ENCODE assay signal across 8 cellular contexts in the genomic region with DNA sequence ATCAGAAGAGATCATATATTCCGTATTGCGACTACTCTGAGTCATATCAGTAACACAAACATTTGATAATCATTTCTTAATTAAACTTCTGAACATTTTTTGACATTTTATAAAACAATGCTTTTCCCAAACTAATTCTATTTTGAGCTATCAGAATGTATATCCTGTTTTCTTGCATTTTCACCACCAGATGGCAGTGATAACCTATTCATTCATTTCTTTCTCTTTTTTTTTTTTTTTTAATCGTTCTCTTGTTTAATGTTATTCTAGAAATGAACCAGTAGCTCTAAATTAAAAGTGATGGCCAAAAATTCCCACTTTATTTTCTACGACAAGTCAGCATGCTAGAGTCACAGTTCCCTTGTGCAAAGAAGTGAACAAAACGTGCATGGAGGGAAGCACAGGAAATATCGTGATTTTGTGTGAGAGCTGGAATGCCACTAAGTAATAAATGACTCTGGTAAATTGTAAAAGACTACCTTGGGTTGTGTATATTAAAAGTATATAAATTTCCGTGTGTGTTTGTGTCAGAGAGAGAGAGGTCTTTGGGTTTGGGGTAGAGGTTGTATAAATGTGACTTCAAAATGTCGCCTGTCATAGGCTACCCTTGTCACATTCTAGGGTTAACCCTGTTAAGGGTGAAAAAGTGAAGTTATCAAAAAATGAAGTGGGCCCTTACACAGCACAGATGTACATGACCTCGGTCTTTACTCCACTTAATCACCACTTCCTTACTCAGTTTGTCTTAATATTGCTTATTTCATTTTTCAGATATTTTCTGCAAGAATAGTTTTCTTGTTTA. TPM values are rescaled to one million over a fixed set of nuclear protein-coding genes. Genes with fewer than 3 reads are reported as not detected.
DNase-seq lines count a peak whose midpoint lies in the region; ATAC-seq, FAIRE-seq and TF ChIP-seq lines count a peak whose summit lies in the region.

No MANE protein-coding gene starts in this region.

- H3K27me3 ChIP-seq in H1 (replicated peaks in 1 of 4; ENCODE audit: control insufficient read depth in 3 of 4, extremely low read depth in 1 of 4, insufficient read depth in 3 of 4, low read length in 3 of 4), result no peaks in the 10 kb centered on the region

- no peak for ATAC-seq in HG02870 (IDR thresholded peaks at IDR 0.05; ENCODE audit: unreplicated experiment)

- H4K91ac ChIP-seq in H1 (replicated peaks; ENCODE audit: insufficient read length, low read length), result no peak overlapping the region

- no peak overlapping the region for H3K4me3 Mint-ChIP-seq in neural crest cell

- WGBS in H1 (ENCODE audit: extremely low coverage in 1 of 2, insufficient coverage in 1 of 2, insufficient read length in 1 of 2, insufficient replicate concordance in 2 of 2, low coverage in 1 of 2, low lambda C conversion rate in 2 of 2, missing lambda C conversion rate in 1 of 2), 2 experiments, result 41% methylated on average over 9 of the region's 9 CpGs; no CpG with 5 or more reads in 1 of the 2 experiments

- peaks cover 2% of the 10 kb centered on the region for H3K27me3 Mint-ChIP-seq in neural crest cell (ENCODE audit: low read depth)

- TF ChIP-seq CTCF in H1 (IDR thresholded peaks at IDR 0.05; ENCODE audit: control extremely low read depth in 1 of 3, insufficient read depth in 1 of 3, low read depth in 1 of 3, low read length in 3 of 3) (peak in 2 of 3 experiments; percentile 27 to 34; a peak in 2 of 4 replicates), neural crest cell (conservative IDR thresholded peaks at IDR 0.05) (peak; percentile 97)

- peaks cover 0 to 4% (median 0%) of the 10 kb centered on the region in 4 experiments; a peak in 1 of 7 replicates for H3K4me1 ChIP-seq in H1 (replicated peaks in 1 of 4; ENCODE audit: control insufficient read depth in 3 of 4, insufficient read depth in 4 of 4, low read length in 3 of 4)

- H3K9ac ChIP-seq in H1 (replicated peaks in 1 of 4; ENCODE audit: extremely low read depth in 1 of 4, low read depth in 3 of 4, low read length in 3 of 4), result no peak overlapping the region

- H2BK5ac ChIP-seq in H1 (ENCODE audit: low read depth, low read length), result no peak overlapping the region

- no peak overlapping the region for H2BK20ac ChIP-seq in H1 (ENCODE audit: low read length)

- no peak overlapping the region for H3K27ac Mint-ChIP-seq in neural crest cell (ENCODE audit: unreplicated experiment)

- no peak overlapping the region for H3K4ac ChIP-seq in H1 (replicated peaks; ENCODE audit: insufficient read length, low read depth, low read length)

- H3K4me3 ChIP-seq in H1 (ENCODE audit: extremely low read depth in 1 of 4, insufficient read depth in 2 of 4, low read depth in 3 of 4, low read length in 4 of 4), result no peak overlapping the region

- H3K56ac ChIP-seq in H1 (replicated peaks; ENCODE audit: insufficient read length, low read depth, low read length), result no peak overlapping the region

- no peak overlapping the region for H2BK12ac ChIP-seq in H1 (ENCODE audit: low read depth, low read length)

- no peak for TF ChIP-seq EP300 in H1 (IDR thresholded peaks at IDR 0.05; ENCODE audit: borderline replicate concordance in 1 of 2, low read depth in 2 of 2, low read length in 2 of 2)

- POLR2A ChIA-PET in H1 (lab: Charles Lee; ENCODE audit: partially characterized antibody), result interaction anchor here (0.9 kb wide), 1 partner anchor 292 kb away, joined by 6 read pairs; no protein-coding TSS in a partner anchor

- no peak overlapping the region for H3K14ac ChIP-seq in H1 (ENCODE audit: insufficient read length)

- DNase-seq in NCI-H748 treated with DMSO at 0.1 percent for 48 hours (lab: John Stamatoyannopoulos, UW), result peak; percentile 2
- DNase-seq in NCI-H748 (lab: John Stamatoyannopoulos, UW; ENCODE audit: unreplicated experiment), result no peak
- peak; percentile 27 for DNase-seq in NCI-H345 (lab: John Stamatoyannopoulos, UW)
- no peak for DNase-seq in H1 (ENCODE audit: low read depth in 1 of 2, low spot score in 2 of 2)
- DNase-seq in neural crest cell (ENCODE audit: low read depth, low spot score), result no peak
- DNase-seq in NK-92 (lab: John Stamatoyannopoulos, UW; ENCODE audit: unreplicated experiment), result no peak
- DNase-seq in NCI-H226, result no peak

- H2BK15ac ChIP-seq in H1 (ENCODE audit: low read length), result no peak overlapping the region

- no peak overlapping the region for H2BK120ac ChIP-seq in H1 (replicated peaks; ENCODE audit: low read depth, low read length)

- H3K27ac ChIP-seq in H1 (ENCODE audit: low read depth, low read length), result no peak overlapping the region

- H3K9me3 ChIP-seq in H1 (ENCODE audit: insufficient read depth in 2 of 2, low read depth in 1 of 2, low read length in 1 of 2), result no peaks in the 10 kb centered on the region

- H3K79me1 ChIP-seq in H1 (ENCODE audit: low read depth, low read length), result no peaks in the 10 kb centered on the region

- H3K4me1 Mint-ChIP-seq in neural crest cell, result peaks cover 4% of the 10 kb centered on the region

- H3K36me3 Mint-ChIP-seq in neural crest cell (ENCODE audit: low read depth), result no peaks in the 10 kb centered on the region

- H2AFZ ChIP-seq in H1 (ENCODE audit: low read length), result no peak overlapping the region

- peak in 1 of 2 experiments; percentile 70; a peak in 3 of 4 replicates for TF ChIP-seq RAD21 in H1 (IDR thresholded peaks at IDR 0.05 in 1 of 2, conservative IDR thresholded peaks at IDR 0.05 in 1 of 2; ENCODE audit: low read depth in 2 of 2, low read length in 2 of 2)

- no peaks in the 10 kb centered on the region for H4K20me1 ChIP-seq in H1 (replicated peaks in 1 of 2; ENCODE audit: control insufficient read depth in 1 of 2, insufficient read depth in 2 of 2, low read length in 2 of 2)

- no peak for TF ChIP-seq POLR2A in H1 (IDR thresholded peaks at IDR 0.05; ENCODE audit: control extremely low read depth in 1 of 2, low read depth in 2 of 2, low read length in 2 of 2)

- no peaks in the 10 kb centered on the region for H3K23me2 ChIP-seq in H1 (ENCODE audit: low read depth, low read length)

- H3K18ac ChIP-seq in H1 (ENCODE audit: extremely low read depth, low read length), result no peak overlapping the region

- no peaks in the 10 kb centered on the region for H3K9me3 Mint-ChIP-seq in neural crest cell

- H2AK5ac ChIP-seq in H1 (ENCODE audit: low read depth, low read length), result no peak overlapping the region

- H4K5ac ChIP-seq in H1 (ENCODE audit: insufficient read length, low read depth, low read length), result no peak overlapping the region

- no peak for FAIRE-seq in H1 (lab: Jason Lieb, UNC)

- no peaks in the 10 kb centered on the region for H3K79me2 ChIP-seq in H1 (ENCODE audit: control insufficient read depth in 1 of 2, insufficient read depth in 2 of 2, low read length in 2 of 2)

- no peak overlapping the region for H4K8ac ChIP-seq in H1 (ENCODE audit: extremely low read depth, insufficient read depth, low read length)

- H3K4me2 ChIP-seq in H1 (ENCODE audit: insufficient read depth in 1 of 2, low read depth in 2 of 2, low read length in 2 of 2), result no peak overlapping the region

- H3K36me3 ChIP-seq in H1 (ENCODE audit: control insufficient read depth in 2 of 4, insufficient read depth in 4 of 4, low read length in 3 of 4), result no peaks in the 10 kb centered on the region

- H3K23ac ChIP-seq in H1 (ENCODE audit: insufficient read length), result no peak overlapping the region

- CTCF ChIA-PET in H1 (lab: Charles Lee; ENCODE audit: partially characterized antibody), result interaction anchor here (0.6 to 5.4 kb wide), 37 partner anchors 7 to 1129 kb away, joined by 3 to 73 read pairs (median 4); no protein-coding TSS in a partner anchor

TF ChIP-seq in H1, 55 proteins besides CTCF, POLR2A, EP300 and RAD21:
- TF ChIP-seq YY1 (IDR thresholded peaks at IDR 0.05; ENCODE audit: low read depth, low read length) (no peak), SAP30 (IDR thresholded peaks at IDR 0.05; ENCODE audit: insufficient read depth, insufficient replicate concordance, low read length) (no peak), HDAC2 (IDR thresholded peaks at IDR 0.05; ENCODE audit: borderline replicate concordance in 1 of 2, low read depth in 2 of 2, low read length in 2 of 2) (no peak), BACH1 (IDR thresholded peaks at IDR 0.05; ENCODE audit: low read length) (no peak), CTBP2 (IDR thresholded peaks at IDR 0.05; ENCODE audit: borderline replicate concordance, insufficient read depth, insufficient read length, low read length) (no peak), GTF2F1 (IDR thresholded peaks at IDR 0.05; ENCODE audit: borderline replicate concordance, low read depth, low read length) (no peak), GABPA (IDR thresholded peaks at IDR 0.05; ENCODE audit: borderline replicate concordance, insufficient read depth, low read length) (no peak), NANOG (IDR thresholded peaks at IDR 0.05; ENCODE audit: insufficient read depth, low read depth, low read length, poor library complexity, severe bottlenecking) (no peak), RNF2 (IDR thresholded peaks at IDR 0.05; ENCODE audit: borderline replicate concordance, low read depth, low read length, missing control alignments, poor library complexity, severe bottlenecking) (no peak), SP1 (IDR thresholded peaks at IDR 0.05; ENCODE audit: low read depth, low read length) (no peak), CHD2 (IDR thresholded peaks at IDR 0.05; ENCODE audit: low read length) (no peak), NRF1 (IDR thresholded peaks at IDR 0.05; ENCODE audit: low read depth, low read length) (no peak), SUZ12 (IDR thresholded peaks at IDR 0.05; ENCODE audit: low read length) (no peak), CBX8 (IDR thresholded peaks at IDR 0.05; ENCODE audit: borderline replicate concordance, low read depth, low read length) (no peak), HDAC6 (IDR thresholded peaks at IDR 0.05; ENCODE audit: low read depth, low read length) (no peak), FOSL1 (IDR thresholded peaks at IDR 0.05; ENCODE audit: insufficient read depth, low read depth, low read length) (no peak)
- TF ChIP-seq, protein P1, sequence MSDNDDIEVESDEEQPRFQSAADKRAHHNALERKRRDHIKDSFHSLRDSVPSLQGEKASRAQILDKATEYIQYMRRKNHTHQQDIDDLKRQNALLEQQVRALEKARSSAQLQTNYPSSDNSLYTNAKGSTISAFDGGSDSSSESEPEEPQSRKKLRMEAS (IDR thresholded peaks at IDR 0.05), result no peak

RNA-seq across cellular contexts. Expression of a gene that starts 40.4 kb away (rescaled TPM):
- 1,716 and 1,781 TPM in 2 replicates for total RNA-seq in H1 (2021; fragmentation: NEBNext Ultra II Directional; extraction: Animal tissue kit (Norgen Biotek cat#: 25700))
- 616 and 1,177 TPM in 2 replicates for polyA plus RNA-seq in H1 (2011; rRNA removed)
- 1,593 TPM for polyA plus RNA-seq in H1 (2011; cell fraction: cytosol; rRNA removed)
- 241 TPM for polyA plus RNA-seq in H1 (2011; cell fraction: nucleus; rRNA removed)
- 1,610 to 2,553 TPM (median 1,765 TPM) in 4 replicates for polyA plus RNA-seq in H1 (2012, experiment 1 of 2)
- 308 TPM for polyA plus RNA-seq in H1 (2012, experiment 2 of 2)
- polyA plus RNA-seq in H1 (2013, experiment 1 of 2), result 694 TPM
- polyA plus RNA-seq in H1 (2013, experiment 2 of 2), result 730 TPM
- 935 and 1,173 TPM in 2 replicates for polyA minus RNA-seq in H1 (2011; rRNA and poly(A)+ RNA removed)
- polyA minus RNA-seq in H1 (2011; cell fraction: cytosol; rRNA and poly(A)+ RNA removed), result 453 TPM
- polyA minus RNA-seq in H1 (2011; cell fraction: nucleus; rRNA and poly(A)+ RNA removed), result 323 TPM
- 1,356 and 1,383 TPM in 2 replicates for total RNA-seq in neural crest cell

Comparison
In these comparisons a context has a peak if more than half of its experiments do, and no peak if none do; other contexts are left out.
1. DNase-seq: peak in NCI-H748 treated with DMSO at 0.1 percent for 48 hours (single experiment) and NCI-H345 (single experiment); none in NCI-H748 (single experiment), H1 (0 of 2), neural crest cell (single experiment), NK-92 (single experiment) and NCI-H226 (single experiment).